In the genomic region with DNA sequence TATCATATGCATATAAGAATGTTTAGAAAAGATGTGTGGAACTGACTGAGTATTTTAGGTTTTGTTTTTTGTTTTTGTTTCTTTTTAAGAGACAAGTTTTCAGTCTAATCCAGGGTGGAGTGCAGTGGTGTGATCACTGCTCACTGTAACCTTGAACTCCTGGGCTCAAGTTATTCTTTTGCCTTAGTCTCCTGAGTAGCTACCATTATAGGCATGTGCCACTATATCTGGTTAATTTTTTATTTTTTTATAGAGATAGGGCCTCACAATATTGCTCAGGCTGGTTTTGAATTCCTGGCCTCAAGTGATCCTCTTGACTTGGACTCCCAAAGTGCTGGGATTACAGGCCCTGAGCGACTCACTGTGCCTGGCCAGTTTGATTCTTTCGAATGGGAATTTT, we compare ENCODE assay signal across 30 cellular contexts.
"Had no signal": no experiment of that assay in that cellular context is flagged by ENCODE, and none has a peak within 500 bp of the region (broad histone marks: within the 10 kb centered on the region; RNA-seq: fewer than 3 reads in every experiment).

No MANE protein-coding gene starts in this region.

- H3K9ac ChIP-seq: neural progenitor cell had no signal

- H3K9me3 Mint-ChIP-seq: dendritic cell treated with granulocyte-macrophage colony-stimulating factor and Interleukin-4, amounts not matched to agents 40 ng/mL and 50 ng/mL, for 4 days; endodermal cell; immature natural killer cell; stimulated activated naive B cell treated with anti-CD40 and anti-IgM and Interleukin-4, amounts not matched to agents 10 μg/mL and 1 μg/mL and 100 μg/mL, for 72 hours; stimulated activated naive CD8-positive, alpha-beta T cell treated with anti-CD3 and anti-CD28 coated beads, Interleukin-15, Interleukin-2, amounts not matched to agents 100 ng/mL and 50 ng/mL, for 24 hours had no signal

- H3K4me3 ChIP-seq: gastrocnemius medialis, heart left ventricle, neural progenitor cell, prostate gland, right atrium auricular region, sigmoid colon, spleen, suprapubic skin, transverse colon, upper lobe of right lung, vagina had no signal

- H3K27ac Mint-ChIP-seq: dendritic cell treated with granulocyte-macrophage colony-stimulating factor and Interleukin-4, amounts not matched to agents 40 ng/mL and 50 ng/mL, for 4 days; endodermal cell; mesothelial cell of epicardium; neural progenitor cell; stimulated activated naive B cell treated with anti-CD40 and anti-IgM and Interleukin-4, amounts not matched to agents 10 μg/mL and 1 μg/mL and 100 μg/mL, for 72 hours; stimulated activated naive CD8-positive, alpha-beta T cell treated with anti-CD3 and anti-CD28 coated beads, Interleukin-15, Interleukin-2, amounts not matched to agents 100 ng/mL and 50 ng/mL, for 24 hours had no signal

- FAIRE-seq: colon had no signal

- H3K27me3 Mint-ChIP-seq: dendritic cell treated with granulocyte-macrophage colony-stimulating factor and Interleukin-4, amounts not matched to agents 40 ng/mL and 50 ng/mL, for 4 days; naive thymus-derived CD4-positive, alpha-beta T cell; stimulated activated naive B cell treated with anti-CD40 and anti-IgM and Interleukin-4, amounts not matched to agents 10 μg/mL and 1 μg/mL and 100 μg/mL, for 72 hours; stimulated activated naive CD8-positive, alpha-beta T cell treated with anti-CD3 and anti-CD28 coated beads, Interleukin-15, Interleukin-2, amounts not matched to agents 100 ng/mL and 50 ng/mL, for 24 hours had no signal

- H3K27me3 ChIP-seq: gastrocnemius medialis, heart left ventricle, neural progenitor cell, right atrium auricular region, sigmoid colon, spleen, suprapubic skin, transverse colon, upper lobe of right lung, vagina had no signal

- H3K36me3 ChIP-seq: gastrocnemius medialis, heart left ventricle, neural progenitor cell, prostate gland, right atrium auricular region, sigmoid colon, spleen, suprapubic skin, transverse colon, upper lobe of right lung, vagina had no signal

- ATAC-seq: esophagus mucosa; gastrocnemius medialis; heart left ventricle; left lobe of liver; naive thymus-derived CD4-positive, alpha-beta T cell; stimulated activated naive B cell treated with anti-CD40 and anti-IgM and Interleukin-4, amounts not matched to agents 10 μg/mL and 1 μg/mL and 100 μg/mL, for 72 hours; upper lobe of right lung had no signal

- H3K4me1 ChIP-seq: gastrocnemius medialis, prostate gland, sigmoid colon, spleen, suprapubic skin, upper lobe of right lung had no signal

- H3K27ac ChIP-seq: epithelial cell of prostate, gastrocnemius medialis, heart left ventricle, prostate gland, right atrium auricular region, sigmoid colon, spleen, suprapubic skin, upper lobe of right lung, vagina had no signal

- H2AFZ ChIP-seq: neural progenitor cell had no signal

- H3K36me3 Mint-ChIP-seq: immature natural killer cell; stimulated activated naive B cell treated with anti-CD40 and anti-IgM and Interleukin-4, amounts not matched to agents 10 μg/mL and 1 μg/mL and 100 μg/mL, for 72 hours had no signal

- H3K4me2 ChIP-seq: neural progenitor cell had no signal

- DNase-seq: cerebellar nuclear complex; effector CD8-positive, alpha-beta T cell; endodermal cell; foreskin fibroblast; gastrocnemius medialis; heart left ventricle; hippocampal formation; immature natural killer cell; islet precursor cell; mesenchymal stem cell; naive thymus-derived CD4-positive, alpha-beta T cell; sigmoid colon; spleen; stimulated activated CD4-positive, alpha-beta T cell treated with anti-CD3 and anti-CD28 coated beads, Interleukin-4, amount 100 ng/mL, for 4 hours; stimulated activated naive B cell treated with anti-CD40 and anti-IgM and Interleukin-4, amounts not matched to agents 10 μg/mL and 1 μg/mL and 100 μg/mL, for 72 hours; transverse colon; upper lobe of right lung had no signal

- H3K4me1 Mint-ChIP-seq: immature natural killer cell, mesothelial cell of epicardium, neural progenitor cell had no signal

- H3K4me3 Mint-ChIP-seq: dendritic cell treated with granulocyte-macrophage colony-stimulating factor and Interleukin-4, amounts not matched to agents 40 ng/mL and 50 ng/mL, for 4 days; endodermal cell; immature natural killer cell; mesothelial cell of epicardium; naive thymus-derived CD4-positive, alpha-beta T cell; nephron; neural progenitor cell; stimulated activated naive B cell treated with anti-CD40 and anti-IgM and Interleukin-4, amounts not matched to agents 10 μg/mL and 1 μg/mL and 100 μg/mL, for 72 hours; stimulated activated naive CD8-positive, alpha-beta T cell treated with anti-CD3 and anti-CD28 coated beads, Interleukin-15, Interleukin-2, amounts not matched to agents 100 ng/mL and 50 ng/mL, for 24 hours had no signal

- H3K9me3 ChIP-seq: gastrocnemius medialis, heart left ventricle, prostate gland, right atrium auricular region, sigmoid colon, spleen, suprapubic skin, transverse colon, upper lobe of right lung, vagina had no signal
